1 cellular context compared by ENCODE assay signal in genomic region chr4:107719927-107720722, GRCh38.
TF ChIP-seq lines count a peak whose summit lies in the region.

PAPSS1 (minus strand) TSS chr4:107720234; CDS start chr4:107720179, 55 bp downstream.

TF ChIP-seq in K562, 482 proteins besides CTCF, POLR2A, EP300 and RAD21 (continued from another document and continues in another):
- TF ChIP-seq ZBTB40 (IDR thresholded peaks at IDR 0.05) (peak; percentile 89), ZBTB40 (CRISPR knock-in tag; IDR thresholded peaks at IDR 0.05) (no peak), STAT5A (IDR thresholded peaks at IDR 0.05; ENCODE audit: borderline replicate concordance, low read length) (no peak), HSF4 (CRISPR knock-in tag; IDR thresholded peaks at IDR 0.05; ENCODE audit: borderline replicate concordance) (no peak), MTF1 (CRISPR knock-in tag; IDR thresholded peaks at IDR 0.05; ENCODE audit: borderline replicate concordance) (no peak), NKRF (IDR thresholded peaks at IDR 0.05; ENCODE audit: borderline replicate concordance) (0 out of 2 replicates have a peak, but pooled peaks have one; percentile 33), CBX3 (IDR thresholded peaks at IDR 0.05; ENCODE audit: borderline replicate concordance in 1 of 2, low read length in 2 of 2) (no peak), HBP1 (CRISPR knock-in tag; IDR thresholded peaks at IDR 0.05) (no peak), TFE3 (CRISPR knock-in tag; IDR thresholded peaks at IDR 0.05) (no peak), CHD2 (IDR thresholded peaks at IDR 0.05; ENCODE audit: low read depth, low read length) (no peak), E2F3 (CRISPR knock-in tag; IDR thresholded peaks at IDR 0.05) (no peak), ATF1 (CRISPR knock-in tag; IDR thresholded peaks at IDR 0.05) (no peak), ATF1 (tag; IDR thresholded peaks at IDR 0.05) (peak; percentile 44; the same call in 1 of the 2 replicates), PPARD (CRISPR knock-in tag; IDR thresholded peaks at IDR 0.05) (no peak), PHB2 (IDR thresholded peaks at IDR 0.05; ENCODE audit: low read depth) (no peak), THRAP3 (IDR thresholded peaks at IDR 0.05; ENCODE audit: borderline replicate concordance) (no peak), ZBTB1 (CRISPR knock-in tag; IDR thresholded peaks at IDR 0.05; ENCODE audit: borderline replicate concordance, low read depth) (no peak; the same call in 1 of the 2 replicates), ZNF586 (CRISPR knock-in tag; conservative IDR thresholded peaks at IDR 0.05) (no peak), HDAC6 (IDR thresholded peaks at IDR 0.05; ENCODE audit: low read depth, low read length) (no peak), NFIX (CRISPR knock-in tag; IDR thresholded peaks at IDR 0.05; ENCODE audit: low read depth) (no peak), SAFB2 (IDR thresholded peaks at IDR 0.05; ENCODE audit: borderline replicate concordance, low read depth, low read length, severe bottlenecking) (no peak), MED1 (CRISPR knock-in tag; IDR thresholded peaks at IDR 0.05; ENCODE audit: borderline replicate concordance) (no peak), PTTG1 (tag; IDR thresholded peaks at IDR 0.05; ENCODE audit: low read depth) (no peak), ZNF354B (CRISPR knock-in tag; IDR thresholded peaks at IDR 0.05) (no peak), MITF (IDR thresholded peaks at IDR 0.05) (no peak), ZBTB8A (IDR thresholded peaks at IDR 0.05; ENCODE audit: partially characterized antibody) (no peak), CBFA2T3 (IDR thresholded peaks at IDR 0.05) (no peak), ZBTB17 (CRISPR knock-in tag; IDR thresholded peaks at IDR 0.05) (no peak), TOE1 (IDR thresholded peaks at IDR 0.05; ENCODE audit: borderline replicate concordance) (no peak), TOE1 (CRISPR knock-in tag; IDR thresholded peaks at IDR 0.05; ENCODE audit: borderline replicate concordance, low read depth) (no peak), ZC3H4 (CRISPR knock-in tag; IDR thresholded peaks at IDR 0.05; ENCODE audit: borderline replicate concordance) (no peak), BRCA1 (IDR thresholded peaks at IDR 0.05) (no peak), BRCA1 (CRISPR knock-in tag; IDR thresholded peaks at IDR 0.05) (no peak), KDM5B (IDR thresholded peaks at IDR 0.05; ENCODE audit: insufficient replicate concordance, low read depth, low read length) (peak; percentile 79), THRB (CRISPR knock-in tag; conservative IDR thresholded peaks at IDR 0.05) (no peak), XRCC5 (IDR thresholded peaks at IDR 0.05; ENCODE audit: low read depth, low read length) (0 out of 2 replicates have a peak, but pooled peaks have one; percentile 11), YBX1 (IDR thresholded peaks at IDR 0.05) (no peak), ZBTB9 (CRISPR knock-in tag; IDR thresholded peaks at IDR 0.05) (no peak), MTA3 (IDR thresholded peaks at IDR 0.05; ENCODE audit: borderline replicate concordance) (no peak; the same call in 1 of the 2 replicates), POLR2AphosphoS5 (IDR thresholded peaks at IDR 0.05; ENCODE audit: control insufficient read depth, insufficient read depth, low read depth, low read length) (0 out of 2 replicates have a peak, but pooled peaks have one; percentile 56), ZNF316 (IDR thresholded peaks at IDR 0.05) (no peak)
- TF ChIP-seq, protein P1, sequence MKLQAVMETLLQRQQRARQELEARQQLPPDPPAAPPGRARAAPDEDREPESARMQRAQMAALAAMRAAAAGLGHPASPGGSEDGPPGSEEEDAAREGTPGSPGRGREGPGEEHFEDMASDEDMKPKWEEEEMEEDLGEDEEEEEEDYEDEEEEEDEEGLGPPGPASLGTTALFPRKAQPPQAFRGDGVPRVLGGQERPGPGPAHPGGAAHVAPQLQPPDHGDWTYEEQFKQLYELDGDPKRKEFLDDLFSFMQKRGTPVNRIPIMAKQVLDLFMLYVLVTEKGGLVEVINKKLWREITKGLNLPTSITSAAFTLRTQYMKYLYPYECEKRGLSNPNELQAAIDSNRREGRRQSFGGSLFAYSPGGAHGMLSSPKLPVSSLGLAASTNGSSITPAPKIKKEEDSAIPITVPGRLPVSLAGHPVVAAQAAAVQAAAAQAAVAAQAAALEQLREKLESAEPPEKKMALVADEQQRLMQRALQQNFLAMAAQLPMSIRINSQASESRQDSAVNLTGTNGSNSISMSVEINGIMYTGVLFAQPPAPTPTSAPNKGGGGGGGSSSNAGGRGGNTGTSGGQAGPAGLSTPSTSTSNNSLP (IDR thresholded peaks at IDR 0.05; ENCODE audit: borderline replicate concordance, low read depth, low read length), result no peak
- TF ChIP-seq, protein P2, sequence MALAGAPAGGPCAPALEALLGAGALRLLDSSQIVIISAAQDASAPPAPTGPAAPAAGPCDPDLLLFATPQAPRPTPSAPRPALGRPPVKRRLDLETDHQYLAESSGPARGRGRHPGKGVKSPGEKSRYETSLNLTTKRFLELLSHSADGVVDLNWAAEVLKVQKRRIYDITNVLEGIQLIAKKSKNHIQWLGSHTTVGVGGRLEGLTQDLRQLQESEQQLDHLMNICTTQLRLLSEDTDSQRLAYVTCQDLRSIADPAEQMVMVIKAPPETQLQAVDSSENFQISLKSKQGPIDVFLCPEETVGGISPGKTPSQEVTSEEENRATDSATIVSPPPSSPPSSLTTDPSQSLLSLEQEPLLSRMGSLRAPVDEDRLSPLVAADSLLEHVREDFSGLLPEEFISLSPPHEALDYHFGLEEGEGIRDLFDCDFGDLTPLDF (CRISPR knock-in tag; IDR thresholded peaks at IDR 0.05), result no peak
